Comparison of ENCODE assay signal across 8 cellular contexts in genomic region chr1:61740970-61741681, GRCh38. TPM values are rescaled to one million over a fixed set of nuclear protein-coding genes. Genes with fewer than 3 reads are reported as not detected.
A peak's percentile ranks its signal among the peaks of the same experiment; 100 is the strongest.
DNase-seq lines count a peak whose midpoint lies in the region; ATAC-seq and TF ChIP-seq lines count a peak whose summit lies in the region.
"Not testable (repeated sequence)": the region's sequence is repeated elsewhere in the genome, so short reads cannot be mapped to it uniquely, and the experiment has no call there.

No MANE protein-coding gene starts in this region.

- H2AK5ac ChIP-seq in IMR-90 (ENCODE audit: low read depth, low read length) = not testable (repeated sequence)

- H3K36me3 ChIP-seq in IMR-90 (ENCODE audit: control insufficient read depth, insufficient read depth, low read length); endocrine pancreas (ENCODE audit: control insufficient read depth, insufficient read depth, low read length); neural progenitor cell; subcutaneous abdominal adipose tissue (ENCODE audit: control insufficient read depth in 5 of 5, insufficient read depth in 5 of 5, low read length in 5 of 5): not testable (repeated sequence)

- TF ChIP-seq CTCF in CD4-positive, alpha-beta T cell (IDR thresholded peaks at IDR 0.05); IMR-90 (conservative IDR thresholded peaks at IDR 0.05; ENCODE audit: low read depth, low read length); neural progenitor cell (IDR thresholded peaks at IDR 0.05): not testable (repeated sequence)

- not testable (repeated sequence) for BruUV-seq in IMR-90 (replicated peaks; lab: Mats Ljungman, UMichigan)

- intact Hi-C loops in CD4-positive, alpha-beta T cell (cut with DNase I, micrococcal nuclease) = loop anchor here (1.0 to 5.0 kb wide), 4 partner anchors 14 to 696 kb away; partner anchors contain the start of genes TM2D1 (in 1 of the 2) and USP1 (in 1 of the 2)
- intact Hi-C loops in IMR-90 (cut with micrococcal nuclease) = loop anchor here (1.0 to 10.0 kb wide), 3 partner anchors 16 to 666 kb away; partner anchors contain the start of gene TM2D1

- H2BK120ac ChIP-seq in IMR-90 (ENCODE audit: low read depth, low read length) = not testable (repeated sequence)

- H4K20me1 ChIP-seq in IMR-90 (ENCODE audit: insufficient read depth, low read length); neural progenitor cell (ENCODE audit: low read depth): not testable (repeated sequence)

- peak overlapping the region; percentile 80; the same call in 1 of the 2 replicates for H3K4me3 ChIP-seq in IMR-90 (ENCODE audit: insufficient read depth, low read depth, low read length)
- H3K4me3 ChIP-seq in endocrine pancreas (ENCODE audit: control insufficient read depth, insufficient read depth, low read length) = peak overlapping the region; percentile 77
- H3K4me3 ChIP-seq in neural progenitor cell = peak overlapping the region; percentile 81
- H3K4me3 ChIP-seq in subcutaneous abdominal adipose tissue (ENCODE audit: low read depth in 1 of 5, low read length in 5 of 5) = not testable (repeated sequence)

- H3K79me2 ChIP-seq in neural progenitor cell (ENCODE audit: low read depth) = peaks cover 31% of the 10 kb centered on the region

- not testable (repeated sequence) for H3K56ac ChIP-seq in IMR-90 (ENCODE audit: extremely low read depth, insufficient read depth, low read length)

- H2BK20ac ChIP-seq in IMR-90 (ENCODE audit: low read depth, low read length) = not testable (repeated sequence)

- peak overlapping the region; percentile 97 for H3K4me3 Mint-ChIP-seq in CD4-positive, alpha-beta T cell
- peak overlapping the region; percentile 95 for H3K4me3 Mint-ChIP-seq in T-helper 1 cell treated with Interleukin-12 subunit alpha and Interleukin-12 subunit beta and Interleukin-4 antibody, amounts not matched to agents 30 μg/mL and 1 μg/mL, for 36 hours
- peak overlapping the region; percentile 93 for H3K4me3 Mint-ChIP-seq in activated naive CD4-positive, alpha-beta T cell treated with anti-CD3 and anti-CD28 coated beads, Interleukin-2, amount 50 U/mL, for 24 hours
- peak overlapping the region; percentile 92 to 98 (median 96) for H3K4me3 Mint-ChIP-seq in immature natural killer cell
- peak overlapping the region; percentile 97 for H3K4me3 Mint-ChIP-seq in neural progenitor cell

- not testable (repeated sequence) for H3K14ac ChIP-seq in IMR-90 (replicated peaks; ENCODE audit: low read depth, low read length)

- not testable (repeated sequence) for H3K9me3 ChIP-seq in CD4-positive, alpha-beta T cell (ENCODE audit: control insufficient read depth, low read length); IMR-90 (ENCODE audit: control insufficient read depth, insufficient read depth, low read length); endocrine pancreas (ENCODE audit: control insufficient read depth, low read length); neural progenitor cell (ENCODE audit: low read depth); subcutaneous abdominal adipose tissue (ENCODE audit: control insufficient read depth in 5 of 5, low read length in 5 of 5)

- not testable (repeated sequence) for H3K23ac ChIP-seq in IMR-90 (ENCODE audit: low read depth, low read length)

- not testable (repeated sequence) for ATAC-seq in CD4-positive, alpha-beta T cell (ENCODE audit: poor library complexity); IMR-90 (ENCODE audit: low read depth)

- H4K91ac ChIP-seq in IMR-90 (ENCODE audit: insufficient read depth, low read depth, low read length) = not testable (repeated sequence)

- no CpG with 5 or more reads among the region's 18 CpGs for WGBS in IMR-90 (ENCODE audit: extremely low coverage in 2 of 2, insufficient read length in 1 of 2), 2 experiments

- dilution Hi-C loops in IMR-90 (cut with HindIII; ENCODE audit: low sequenced_read_pairs, unreplicated experiment) = not testable (repeated sequence)

- H4K5ac ChIP-seq in IMR-90 (ENCODE audit: low read depth, low read length) = not testable (repeated sequence)

- H3K9ac ChIP-seq in IMR-90 (ENCODE audit: low read depth, low read length) = peak overlapping the region; percentile 46; the same call in 1 of the 2 replicates
- not testable (repeated sequence) for H3K9ac ChIP-seq in endocrine pancreas (ENCODE audit: control insufficient read depth, insufficient read depth, low read length); neural progenitor cell
- peak overlapping the region in 1 of 5 donors; percentile 56 for H3K9ac ChIP-seq in subcutaneous abdominal adipose tissue (ENCODE audit: low read length in 5 of 5)

- not testable (repeated sequence) for H3K27ac ChIP-seq in CD4-positive, alpha-beta T cell (ENCODE audit: low read depth, low read length); IMR-90 (ENCODE audit: insufficient read depth, low read length); neural progenitor cell
- peak overlapping the region; percentile 46 for H3K27ac ChIP-seq in subcutaneous abdominal adipose tissue (ENCODE audit: low read depth, low read length)

- peaks cover 19% of the 10 kb centered on the region for H3F3A ChIP-seq in neural progenitor cell (ENCODE audit: low read depth)

- H3K9me1 ChIP-seq in IMR-90 (ENCODE audit: insufficient read depth, low read length) = not testable (repeated sequence)

- not testable (repeated sequence) for H2BK15ac ChIP-seq in IMR-90 (ENCODE audit: low read depth, low read length)

- H2AK9ac ChIP-seq in IMR-90 (replicated peaks; ENCODE audit: low read depth, low read length, poor library complexity) = not testable (repeated sequence)

- DNase-seq in CD4-positive, alpha-beta T cell; IMR-90; immature natural killer cell; neural progenitor cell (ENCODE audit: low spot score): not testable (repeated sequence)

- not testable (repeated sequence) for H4K8ac ChIP-seq in IMR-90 (ENCODE audit: low read depth in 2 of 2, low read length in 2 of 2)

- not testable (repeated sequence) for H2BK5ac ChIP-seq in IMR-90 (ENCODE audit: low read depth, low read length, poor library complexity, severe bottlenecking)

- not testable (repeated sequence) for H3K36me3 Mint-ChIP-seq in CD4-positive, alpha-beta T cell (ENCODE audit: low read depth); T-helper 1 cell treated with Interleukin-12 subunit alpha and Interleukin-12 subunit beta and Interleukin-4 antibody, amounts not matched to agents 30 μg/mL and 1 μg/mL, for 36 hours (ENCODE audit: low read depth); activated naive CD4-positive, alpha-beta T cell treated with anti-CD3 and anti-CD28 coated beads, Interleukin-2, amount 50 U/mL, for 24 hours; immature natural killer cell; neural progenitor cell

- peaks cover 30% of the 10 kb centered on the region for H3K4me1 Mint-ChIP-seq in CD4-positive, alpha-beta T cell (ENCODE audit: low read depth)
- peaks cover 16% of the 10 kb centered on the region for H3K4me1 Mint-ChIP-seq in T-helper 1 cell treated with Interleukin-12 subunit alpha and Interleukin-12 subunit beta and Interleukin-4 antibody, amounts not matched to agents 30 μg/mL and 1 μg/mL, for 36 hours (ENCODE audit: low read depth)
- peaks cover 29% of the 10 kb centered on the region for H3K4me1 Mint-ChIP-seq in activated naive CD4-positive, alpha-beta T cell treated with anti-CD3 and anti-CD28 coated beads, Interleukin-2, amount 50 U/mL, for 24 hours
- H3K4me1 Mint-ChIP-seq in immature natural killer cell (peaks cover 17 to 21% of the 10 kb centered on the region in 2 donors), neural progenitor cell (peaks cover 11% of the 10 kb centered on the region)

- not testable (repeated sequence) for H3K4ac ChIP-seq in IMR-90 (ENCODE audit: low read depth, low read length)

- TF ChIP-seq POLR2A in IMR-90 (IDR thresholded peaks at IDR 0.05; ENCODE audit: low read depth, low read length) = not testable (repeated sequence)

- in situ Hi-C loops in IMR-90 (cut with MboI; ENCODE audit: low sequenced_read_pairs) = not testable (repeated sequence)

- CTCF ChIA-PET in CD4-positive, alpha-beta T cell (lab: Charles Lee); IMR-90 (lab: Yijun Ruan, JAX): not testable (repeated sequence)

- not testable (repeated sequence) for H3K27me3 Mint-ChIP-seq in CD4-positive, alpha-beta T cell; T-helper 1 cell treated with Interleukin-12 subunit alpha and Interleukin-12 subunit beta and Interleukin-4 antibody, amounts not matched to agents 30 μg/mL and 1 μg/mL, for 36 hours (ENCODE audit: low read depth); activated naive CD4-positive, alpha-beta T cell treated with anti-CD3 and anti-CD28 coated beads, Interleukin-2, amount 50 U/mL, for 24 hours; neural progenitor cell (ENCODE audit: insufficient read depth, low read depth)
- peaks cover 2 to 13% (median 10%) of the 10 kb centered on the region in 3 donors for H3K27me3 Mint-ChIP-seq in immature natural killer cell (ENCODE audit: low read depth in 3 of 3)

- H2AFZ ChIP-seq in IMR-90 (replicated peaks; ENCODE audit: low read length, poor library complexity); neural progenitor cell (replicated peaks): not testable (repeated sequence)

- H3K79me1 ChIP-seq in IMR-90 (ENCODE audit: low read depth in 1 of 2, low read length in 2 of 2) = not testable (repeated sequence)

- not testable (repeated sequence) for H3K18ac ChIP-seq in IMR-90 (ENCODE audit: low read depth, low read length)

- H3K4me2 ChIP-seq in IMR-90 (ENCODE audit: low read depth, low read length) (peak overlapping the region; percentile 76; the same call in 1 of the 2 replicates), neural progenitor cell (peak overlapping the region; percentile 79)

- not testable (repeated sequence) for H3K27me3 ChIP-seq in CD4-positive, alpha-beta T cell (ENCODE audit: control insufficient read depth, insufficient read depth, low read length); IMR-90 (ENCODE audit: control insufficient read depth, insufficient read depth, low read length); endocrine pancreas (ENCODE audit: control insufficient read depth, insufficient read depth, low read length); neural progenitor cell; subcutaneous abdominal adipose tissue (ENCODE audit: control insufficient read depth in 5 of 5, insufficient read depth in 4 of 5, low read length in 5 of 5)

- H3K4me1 ChIP-seq in IMR-90 (ENCODE audit: control insufficient read depth, insufficient read depth, low read length); endocrine pancreas (ENCODE audit: control insufficient read depth, insufficient read depth, low read length): not testable (repeated sequence)
- H3K4me1 ChIP-seq in neural progenitor cell (peaks cover 11% of the 10 kb centered on the region), subcutaneous abdominal adipose tissue (ENCODE audit: control insufficient read depth in 5 of 5, insufficient read depth in 5 of 5, low read length in 5 of 5) (peaks cover 2 to 16% (median 14%) of the 10 kb centered on the region in 5 donors)

- TF ChIP-seq RAD21 in IMR-90 (IDR thresholded peaks at IDR 0.05; ENCODE audit: low read length) = not testable (repeated sequence)

- POLR2A ChIA-PET in CD4-positive, alpha-beta T cell (lab: Charles Lee) = interaction anchor here (1.1 kb wide), 1 partner anchor 13 kb away, joined by 3 read pairs; no protein-coding TSS in a partner anchor
- POLR2A ChIA-PET in IMR-90 (lab: Charles Lee; ENCODE audit: unreplicated experiment) = not testable (repeated sequence)

- H3K27ac Mint-ChIP-seq in CD4-positive, alpha-beta T cell = peak overlapping the region; percentile 94
- H3K27ac Mint-ChIP-seq in T-helper 1 cell treated with Interleukin-12 subunit alpha and Interleukin-12 subunit beta and Interleukin-4 antibody, amounts not matched to agents 30 μg/mL and 1 μg/mL, for 36 hours = peak overlapping the region; percentile 85
- H3K27ac Mint-ChIP-seq in activated naive CD4-positive, alpha-beta T cell treated with anti-CD3 and anti-CD28 coated beads, Interleukin-2, amount 50 U/mL, for 24 hours = peak overlapping the region; percentile 91
- peak overlapping the region; percentile 75 to 96 (median 90) for H3K27ac Mint-ChIP-seq in immature natural killer cell
- not testable (repeated sequence) for H3K27ac Mint-ChIP-seq in neural progenitor cell

- H3K9me3 Mint-ChIP-seq in CD4-positive, alpha-beta T cell; T-helper 1 cell treated with Interleukin-12 subunit alpha and Interleukin-12 subunit beta and Interleukin-4 antibody, amounts not matched to agents 30 μg/mL and 1 μg/mL, for 36 hours; activated naive CD4-positive, alpha-beta T cell treated with anti-CD3 and anti-CD28 coated beads, Interleukin-2, amount 50 U/mL, for 24 hours; immature natural killer cell; neural progenitor cell: not testable (repeated sequence)

RNA-seq across cellular contexts. Expression of gene PATJ, which starts 1.2 kb away (rescaled TPM):
- total RNA-seq in CD4-positive, alpha-beta T cell = 10 to 100 TPM; 50.4 to 54.1 TPM
- total RNA-seq in IMR-90 (2012; rRNA removed) (3.4 and 5.3 TPM in 2 replicates), neural progenitor cell (ENCODE audit: low replicate concordance) (24.3 and 24.8 TPM in 2 replicates)
- polyA plus RNA-seq in IMR-90 (2012; rRNA removed) (1.3 and 2.0 TPM in 2 replicates), immature natural killer cell (1 to 10 TPM; 2.9 to 7.2 (median 5.9) TPM)
- polyA plus RNA-seq in IMR-90 (2012; cell fraction: cytosol; rRNA removed) = 0.32 and 0.41 TPM in 2 replicates
- 0.34 and 2.7 TPM in 2 replicates for polyA plus RNA-seq in IMR-90 (2012; cell fraction: nucleus; rRNA removed; ENCODE audit: low replicate concordance)

RNA-seq across cellular contexts. Expression of gene TM2D1, which starts 16.2 kb away (rescaled TPM):
- total RNA-seq in CD4-positive, alpha-beta T cell = 10 to 100 TPM; 12.0 to 13.7 TPM
- total RNA-seq in IMR-90 (2012; rRNA removed) (14.3 and 21.4 TPM in 2 replicates), neural progenitor cell (ENCODE audit: low replicate concordance) (40.2 and 71.4 TPM in 2 replicates)
- polyA plus RNA-seq in IMR-90 (2012; rRNA removed) (32.7 and 35.2 TPM in 2 replicates), immature natural killer cell (10 to 100 TPM; 38.8 to 47.0 (median 46.9) TPM)
- 31.3 and 47.5 TPM in 2 replicates for polyA plus RNA-seq in IMR-90 (2012; cell fraction: cytosol; rRNA removed)
- 12.5 and 19.5 TPM in 2 replicates for polyA plus RNA-seq in IMR-90 (2012; cell fraction: nucleus; rRNA removed; ENCODE audit: low replicate concordance)
